ENCODE assay signal across 17 cellular contexts in the genomic region with DNA sequence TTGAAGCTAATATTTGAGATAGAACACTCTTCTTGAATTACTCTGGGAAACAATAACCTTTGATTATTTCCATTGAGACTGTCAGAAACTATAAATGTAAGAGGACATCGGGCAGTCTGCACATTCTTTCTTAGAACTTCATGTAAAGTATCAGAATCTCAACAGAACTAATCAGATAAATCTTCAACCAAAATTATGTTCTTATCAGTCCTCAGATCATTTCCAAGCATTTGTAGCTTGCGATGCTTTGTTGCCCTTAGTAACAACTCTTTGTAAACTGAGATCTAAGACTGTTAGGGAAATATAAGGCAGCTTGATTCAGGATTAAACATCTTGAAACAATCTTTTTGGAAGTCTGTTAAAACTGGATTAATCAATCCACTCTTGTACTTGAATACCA.
DNase-seq lines count a peak whose midpoint lies in the region; ATAC-seq, FAIRE-seq and TF ChIP-seq lines count a peak whose summit lies in the region.
"Had no signal": no experiment of that assay in that cellular context is flagged by ENCODE, and none has a peak within 500 bp of the region (broad histone marks: within the 10 kb centered on the region; RNA-seq: fewer than 3 reads in every experiment).

No MANE protein-coding gene starts in this region.

- no peaks in the 10 kb centered on the region for H3K27me3 Mint-ChIP-seq in astrocyte (ENCODE audit: low read depth, unreplicated experiment)
- H3K27me3 Mint-ChIP-seq in naive thymus-derived CD8-positive, alpha-beta T cell, result no peaks in the 10 kb centered on the region
- H3K27me3 Mint-ChIP-seq: CD4-positive, CD25-positive, alpha-beta regulatory T cell had no signal

- DNase-seq in AG09309 (ENCODE audit: low read depth) (peak; percentile 25), HCEC 1CT (peak; percentile 9), astrocyte (ENCODE audit: low read depth) (peak; percentile 61), fibroblast of villous mesenchyme (ENCODE audit: low read depth) (peak; percentile 33), Right ventricle myocardium superior (no peak), SW 1271 (lab: John Stamatoyannopoulos, UW) (no peak)
- no peak for DNase-seq in naive thymus-derived CD8-positive, alpha-beta T cell
- DNase-seq: CD4-positive, CD25-positive, alpha-beta regulatory T cell; DMS79; H7; Kasumi-1; NCI-H1417 treated with DMSO at 0.1 percent for 48 hours; NCI-H2081 treated with DMSO at 0.1 percent for 48 hours; NCI-H345; NCI-H69; SHP77 had no signal

- intact Hi-C loops in Right ventricle myocardium superior (cut with DNase I), result no loop called here

- no peaks in the 10 kb centered on the region for H3K27me3 ChIP-seq in astrocyte (ENCODE audit: insufficient read depth, low read length)

- no peaks in the 10 kb centered on the region for H3K9me3 ChIP-seq in astrocyte (ENCODE audit: insufficient read depth, low read depth, low read length)

- no peak overlapping the region for H3K27ac Mint-ChIP-seq in astrocyte (ENCODE audit: unreplicated experiment)
- H3K27ac Mint-ChIP-seq in naive thymus-derived CD8-positive, alpha-beta T cell, result peak overlapping the region in 2 of 10 donors; percentile 13 to 41
- H3K27ac Mint-ChIP-seq: CD4-positive, CD25-positive, alpha-beta regulatory T cell had no signal

- no peak overlapping the region for H3K4me2 ChIP-seq in astrocyte (ENCODE audit: low read length)

- no peak for FAIRE-seq in astrocyte (lab: Jason Lieb, UNC)

- no peak overlapping the region for H3K4me3 Mint-ChIP-seq in astrocyte (ENCODE audit: unreplicated experiment)
- H3K4me3 Mint-ChIP-seq in naive thymus-derived CD8-positive, alpha-beta T cell, result no peak overlapping the region
- H3K4me3 Mint-ChIP-seq: CD4-positive, CD25-positive, alpha-beta regulatory T cell had no signal

- POLR2A ChIA-PET in naive thymus-derived CD8-positive, alpha-beta T cell (lab: Charles Lee), result no interaction called here

- H3K4me3 ChIP-seq in AG09309 (ENCODE audit: control insufficient read depth, low read depth, low read length), result no peak overlapping the region
- no peak overlapping the region for H3K4me3 ChIP-seq in astrocyte (ENCODE audit: insufficient read depth, low read depth, low read length)
- no peak overlapping the region for H3K4me3 ChIP-seq in fibroblast of villous mesenchyme (ENCODE audit: low read depth, low read length)

- H3K9me3 Mint-ChIP-seq in astrocyte (ENCODE audit: unreplicated experiment), result no peaks in the 10 kb centered on the region
- H3K9me3 Mint-ChIP-seq in naive thymus-derived CD8-positive, alpha-beta T cell, result peaks cover 0 to 26% (median 7%) of the 10 kb centered on the region in 9 donors

- peaks cover 8% of the 10 kb centered on the region for H4K20me1 ChIP-seq in astrocyte (ENCODE audit: insufficient read depth, low read length)

- ATAC-seq in Right ventricle myocardium superior (ENCODE audit: poor library complexity), result no peak
- no peak for ATAC-seq in naive thymus-derived CD8-positive, alpha-beta T cell
- no peak for ATAC-seq in GM18909 (IDR thresholded peaks at IDR 0.05; ENCODE audit: poor library complexity, unreplicated experiment)

- TF ChIP-seq CTCF in AG09309 (IDR thresholded peaks at IDR 0.05; ENCODE audit: control insufficient read depth, insufficient read depth, low read depth, low read length, missing control alignments) (no peak), astrocyte (IDR thresholded peaks at IDR 0.05; ENCODE audit: insufficient read depth, low read depth, low read length) (no peak), fibroblast of villous mesenchyme (IDR thresholded peaks at IDR 0.05; ENCODE audit: insufficient read depth, low read depth, low read length) (no peak)

- no peaks in the 10 kb centered on the region for H3K4me1 ChIP-seq in astrocyte (ENCODE audit: insufficient read depth, low read length)

- H3K4me1 Mint-ChIP-seq in astrocyte (ENCODE audit: low read depth, unreplicated experiment), result peaks cover 6% of the 10 kb centered on the region
- H3K4me1 Mint-ChIP-seq in naive thymus-derived CD8-positive, alpha-beta T cell, result peaks cover 17 to 46% (median 32%) of the 10 kb centered on the region in 4 donors

- no peak overlapping the region for H2AFZ ChIP-seq in astrocyte (ENCODE audit: low read depth, low read length)

- peaks cover 5% of the 10 kb centered on the region for H3K36me3 Mint-ChIP-seq in astrocyte (ENCODE audit: low read depth, unreplicated experiment)
- peaks cover 17 to 56% (median 30%) of the 10 kb centered on the region in 3 donors for H3K36me3 Mint-ChIP-seq in naive thymus-derived CD8-positive, alpha-beta T cell

- no peaks in the 10 kb centered on the region for H3K36me3 ChIP-seq in astrocyte (ENCODE audit: insufficient read depth, low read length)

- H3K27ac ChIP-seq in astrocyte (ENCODE audit: low read depth, low read length), result no peak overlapping the region

- no peak overlapping the region for H3K9ac ChIP-seq in astrocyte (ENCODE audit: low read length)

- H3K79me2 ChIP-seq in astrocyte (ENCODE audit: insufficient read depth, low read length), result peaks cover 16% of the 10 kb centered on the region

Comparison
In these comparisons a context has a peak if more than half of its experiments do, and no peak if none do; other contexts are left out.
1. DNase-seq: peak in AG09309 (single experiment), HCEC 1CT (single experiment), astrocyte (single experiment) and fibroblast of villous mesenchyme (single experiment); none in Right ventricle myocardium superior (single experiment), naive thymus-derived CD8-positive, alpha-beta T cell (0 of 10) and SW 1271 (0 of 2).